ENCODE assay signal across 25 cellular contexts in genomic region chr6:48817714-48818113, GRCh38.
DNase-seq lines count a peak whose midpoint lies in the region; TF ChIP-seq lines count a peak whose summit lies in the region.
"Had no signal": no experiment of that assay in that cellular context is flagged by ENCODE, and none has a peak within 500 bp of the region (broad histone marks: within the 10 kb centered on the region; RNA-seq: fewer than 3 reads in every experiment).

No MANE protein-coding gene starts in this region.

- H3K36me3 ChIP-seq in mesenchymal stem cell (ENCODE audit: control insufficient read depth in 1 of 2, insufficient read depth in 2 of 2, low read depth in 1 of 2, low read length in 2 of 2) (no peaks in the 10 kb centered on the region), uterus (no peaks in the 10 kb centered on the region)
- H3K36me3 ChIP-seq: esophagus squamous epithelium, suprapubic skin, WERI-Rb-1 had no signal

- no peak overlapping the region for H2BK5ac ChIP-seq in mesenchymal stem cell (ENCODE audit: low read depth, low read length, poor library complexity, severe bottlenecking)

- CTCF ChIA-PET in activated naive CD4-positive, alpha-beta T cell treated with anti-CD3 and anti-CD28 coated beads for 36 hours (lab: Charles Lee), result no interaction called here

- no peaks in the 10 kb centered on the region for H3K79me1 ChIP-seq in mesenchymal stem cell (replicated peaks; ENCODE audit: low read length, poor library complexity, severe bottlenecking)

- no peak overlapping the region for H3K18ac ChIP-seq in mesenchymal stem cell (ENCODE audit: low read depth in 1 of 2, low read length in 2 of 2)

- intact Hi-C loops in activated naive CD4-positive, alpha-beta T cell treated with anti-CD3 and anti-CD28 coated beads for 36 hours (cut with micrococcal nuclease), result no loop called here
- intact Hi-C loops in posterior cingulate gyrus (cut with DNase I) (no loop called here), uterus (cut with DNase I; ENCODE audit: low total_unique reads) (no loop called here)

- H3K27ac ChIP-seq in mesenchymal stem cell (ENCODE audit: low read length, poor library complexity, severe bottlenecking), result no peak overlapping the region
- H3K27ac ChIP-seq in uterus, result no peak overlapping the region
- H3K27ac ChIP-seq: dorsolateral prefrontal cortex, esophagus squamous epithelium, suprapubic skin, WERI-Rb-1 had no signal

- TF ChIP-seq POLR2A in uterus (IDR thresholded peaks at IDR 0.05), result no peak

- no peak overlapping the region for H3K23ac ChIP-seq in mesenchymal stem cell (ENCODE audit: low read length in 2 of 2)

- H4K8ac ChIP-seq in mesenchymal stem cell (ENCODE audit: low read length), result no peak overlapping the region

- H3K9me3 ChIP-seq in mesenchymal stem cell (ENCODE audit: control insufficient read depth, low read length) (no peaks in the 10 kb centered on the region), uterus (no peaks in the 10 kb centered on the region)
- H3K9me3 ChIP-seq: esophagus squamous epithelium, suprapubic skin had no signal

- no peaks in the 10 kb centered on the region for H3K27me3 Mint-ChIP-seq in activated naive CD4-positive, alpha-beta T cell treated with anti-CD3 and anti-CD28 coated beads for 36 hours (ENCODE audit: low read depth)
- H3K27me3 Mint-ChIP-seq: activated CD4-positive, alpha-beta memory T cell treated with anti-CD3 and anti-CD28 coated beads for 36 hours; activated naive CD4-positive, alpha-beta T cell treated with anti-CD3 and anti-CD28 coated beads, Interleukin-2, amount 50 U/mL, for 24 hours had no signal

- H3K27me3 ChIP-seq in mesenchymal stem cell (ENCODE audit: control insufficient read depth in 1 of 2, insufficient read depth in 1 of 2, low read length in 2 of 2) (no peaks in the 10 kb centered on the region), uterus (no peaks in the 10 kb centered on the region)
- H3K27me3 ChIP-seq: esophagus squamous epithelium, suprapubic skin had no signal

- H3K27ac Mint-ChIP-seq in activated naive CD4-positive, alpha-beta T cell treated with anti-CD3 and anti-CD28 coated beads for 36 hours, result no peak overlapping the region
- H3K27ac Mint-ChIP-seq: activated CD4-positive, alpha-beta memory T cell treated with anti-CD3 and anti-CD28 coated beads for 36 hours; activated naive CD4-positive, alpha-beta T cell treated with anti-CD3 and anti-CD28 coated beads, Interleukin-2, amount 50 U/mL, for 24 hours had no signal

- TF ChIP-seq CTCF in choroid plexus epithelial cell (conservative IDR thresholded peaks at IDR 0.05; ENCODE audit: low read depth, low read length) (no peak), uterus (IDR thresholded peaks at IDR 0.05) (no peak)

- no peak overlapping the region for H2BK12ac ChIP-seq in mesenchymal stem cell (ENCODE audit: low read length in 2 of 2)

- no peaks in the 10 kb centered on the region for H3K4me1 ChIP-seq in mesenchymal stem cell (ENCODE audit: control insufficient read depth, insufficient read depth, low read depth, low read length)
- no peaks in the 10 kb centered on the region for H3K4me1 ChIP-seq in uterus
- H3K4me1 ChIP-seq: esophagus squamous epithelium, suprapubic skin had no signal

- no peaks in the 10 kb centered on the region for H3K4me1 Mint-ChIP-seq in activated naive CD4-positive, alpha-beta T cell treated with anti-CD3 and anti-CD28 coated beads for 36 hours (ENCODE audit: low read depth)
- H3K4me1 Mint-ChIP-seq: activated naive CD4-positive, alpha-beta T cell treated with anti-CD3 and anti-CD28 coated beads, Interleukin-2, amount 50 U/mL, for 24 hours had no signal

- no peak overlapping the region for H2AFZ ChIP-seq in mesenchymal stem cell (ENCODE audit: low read depth, low read length)

- H3K4me3 ChIP-seq in choroid plexus epithelial cell (ENCODE audit: low read depth, low read length), result no peak overlapping the region
- H3K4me3 ChIP-seq in mesenchymal stem cell (ENCODE audit: insufficient read depth in 1 of 2, low read depth in 1 of 2, low read length in 2 of 2), result no peak overlapping the region
- no peak overlapping the region for H3K4me3 ChIP-seq in uterus
- H3K4me3 ChIP-seq: dorsolateral prefrontal cortex, esophagus squamous epithelium, K562, suprapubic skin had no signal

- H3K4me3 Mint-ChIP-seq in activated naive CD4-positive, alpha-beta T cell treated with anti-CD3 and anti-CD28 coated beads for 36 hours, result no peak overlapping the region
- H3K4me3 Mint-ChIP-seq: activated CD4-positive, alpha-beta memory T cell treated with anti-CD3 and anti-CD28 coated beads for 36 hours; activated naive CD4-positive, alpha-beta T cell treated with anti-CD3 and anti-CD28 coated beads, Interleukin-2, amount 50 U/mL, for 24 hours had no signal

- H3K4ac ChIP-seq in mesenchymal stem cell (ENCODE audit: low read depth in 1 of 2, low read length in 2 of 2), result no peak overlapping the region

- 60% methylated on average over 1 of the region's 2 CpGs for WGBS in mesenchymal stem cell

- H3K9me3 Mint-ChIP-seq in activated naive CD4-positive, alpha-beta T cell treated with anti-CD3 and anti-CD28 coated beads for 36 hours, result peaks cover 5% of the 10 kb centered on the region
- H3K9me3 Mint-ChIP-seq: activated CD4-positive, alpha-beta memory T cell treated with anti-CD3 and anti-CD28 coated beads for 36 hours had no signal

- no peak overlapping the region for H2BK15ac ChIP-seq in mesenchymal stem cell (ENCODE audit: low read depth, poor library complexity, severe bottlenecking)

- H2BK120ac ChIP-seq in mesenchymal stem cell (ENCODE audit: low read depth, low read length), result no peak overlapping the region

- H3K36me3 Mint-ChIP-seq in activated naive CD4-positive, alpha-beta T cell treated with anti-CD3 and anti-CD28 coated beads for 36 hours (ENCODE audit: low read depth), result no peaks in the 10 kb centered on the region
- H3K36me3 Mint-ChIP-seq: activated CD4-positive, alpha-beta memory T cell treated with anti-CD3 and anti-CD28 coated beads for 36 hours; activated naive CD4-positive, alpha-beta T cell treated with anti-CD3 and anti-CD28 coated beads, Interleukin-2, amount 50 U/mL, for 24 hours had no signal

- H4K91ac ChIP-seq in mesenchymal stem cell (ENCODE audit: low read length), result no peak overlapping the region

- H3K4me2 ChIP-seq in mesenchymal stem cell (ENCODE audit: low read length, poor library complexity, severe bottlenecking), result no peak overlapping the region

- H2AK5ac ChIP-seq in mesenchymal stem cell (ENCODE audit: low read length, severe bottlenecking), result no peak overlapping the region

- peak overlapping the region; percentile 20 for H3K9ac ChIP-seq in mesenchymal stem cell (ENCODE audit: low read length)

- no peak overlapping the region for H3K14ac ChIP-seq in mesenchymal stem cell (ENCODE audit: low read length in 2 of 2)

- DNase-seq in ELR (ENCODE audit: low read depth) (peak; percentile 37), NCI-H226 (peak; percentile 22), choroid plexus epithelial cell (ENCODE audit: low read depth) (peak; percentile 45), mesenchymal stem cell (peak; percentile 32), posterior cingulate gyrus (no peak), uterus (no peak), SIG-M5 (lab: John Stamatoyannopoulos, UW) (no peak)
- DNase-seq in activated naive CD4-positive, alpha-beta T cell treated with anti-CD3 and anti-CD28 coated beads for 36 hours, result no peak
- DNase-seq: activated CD4-positive, alpha-beta memory T cell treated with anti-CD3 and anti-CD28 coated beads for 36 hours; activated T-cell treated with anti-CD3 and anti-CD28 coated beads, Interleukin-2, amount 50 U/mL, for 1 hour; dorsolateral prefrontal cortex; esophagus squamous epithelium; GDM1; GOT3; left colon; NCI-H2107; NCI-H774; occipital lobe; RPMI8226; stimulated activated CD4-positive, alpha-beta T cell treated with anti-CD3 and anti-CD28 coated beads, Interleukin-4, amount 100 ng/mL, for 4 hours; stimulated activated CD8-positive, alpha-beta memory T cell treated with anti-CD3 and anti-CD28 coated beads, Interleukin-4, amount 100 ng/mL, for 48 hours; WERI-Rb-1 had no signal

Comparison
In these comparisons a context has a peak if more than half of its experiments do, and no peak if none do; other contexts are left out.
1. DNase-seq: peak in ELR (single experiment), NCI-H226 (single experiment), choroid plexus epithelial cell (single experiment) and mesenchymal stem cell (single experiment); none in activated naive CD4-positive, alpha-beta T cell treated with anti-CD3 and anti-CD28 coated beads for 36 hours (single experiment), posterior cingulate gyrus (0 of 10), uterus (0 of 2) and SIG-M5 (single experiment).